In the genomic region with DNA sequence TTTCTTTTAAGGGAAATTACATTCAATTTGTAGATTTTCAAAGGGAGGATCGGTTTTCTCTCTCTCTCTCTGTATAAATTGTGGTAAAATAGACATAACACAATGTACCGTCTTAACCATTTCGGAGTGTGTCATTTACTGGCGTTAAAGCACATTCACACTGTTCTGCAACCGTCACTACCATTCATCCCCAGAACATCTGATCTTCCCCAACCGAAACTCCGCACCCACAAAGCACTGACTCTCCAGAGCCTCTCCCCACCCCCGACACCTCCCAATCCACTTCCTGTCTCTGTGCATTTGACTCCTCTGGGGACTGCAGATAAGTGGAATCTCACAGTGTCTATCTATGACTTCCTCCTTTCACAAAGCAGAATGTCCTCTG, we compare ENCODE assay signal across 8 cellular contexts. TPM values are rescaled to one million over a fixed set of nuclear protein-coding genes. Genes with fewer than 3 reads are reported as not detected.
DNase-seq lines count a peak whose midpoint lies in the region; ATAC-seq and TF ChIP-seq lines count a peak whose summit lies in the region.

No MANE protein-coding gene starts in this region.

- POLR2A ChIA-PET in WTC11 (lab: Charles Lee) = no interaction called here
- POLR2A ChIA-PET in Caco-2 (lab: Charles Lee) = no interaction called here

- peaks cover 5% of the 10 kb centered on the region for H3K9me3 Mint-ChIP-seq in WTC11
- H3K9me3 Mint-ChIP-seq in Caco-2 (ENCODE audit: unreplicated experiment) = no peaks in the 10 kb centered on the region

- TF ChIP-seq CTCF in WTC11 (IDR thresholded peaks at IDR 0.05) (no peak), heart right ventricle (IDR thresholded peaks at IDR 0.05) (no peak), Caco-2 (IDR thresholded peaks at IDR 0.05; ENCODE audit: insufficient read depth in 1 of 2, low read depth in 1 of 2, low read length in 1 of 2, severe bottlenecking in 1 of 2, unreplicated experiment in 1 of 2) (no peak)

- H3K4me1 Mint-ChIP-seq in WTC11 = peaks cover 9% of the 10 kb centered on the region
- peaks cover 11% of the 10 kb centered on the region for H3K4me1 Mint-ChIP-seq in Caco-2 (ENCODE audit: low read depth, unreplicated experiment)

- H3K27ac Mint-ChIP-seq in WTC11 = peak overlapping the region; percentile 86; the same call in 1 of the 2 replicates
- no peak overlapping the region for H3K27ac Mint-ChIP-seq in Caco-2 (ENCODE audit: unreplicated experiment)

- H3K27me3 ChIP-seq in HUES6 (ENCODE audit: control insufficient read depth, insufficient read depth, low read length) = no peaks in the 10 kb centered on the region
- no peaks in the 10 kb centered on the region for H3K27me3 ChIP-seq in heart right ventricle
- no peaks in the 10 kb centered on the region for H3K27me3 ChIP-seq in Caco-2 (replicated peaks; ENCODE audit: control insufficient read depth, insufficient read depth, low read length)

- WGBS in heart right ventricle, 2 donors = 33 to 36% methylated on average over 8 of the region's 8 CpGs

- H3K27me3 Mint-ChIP-seq in WTC11 (ENCODE audit: low read depth) (no peaks in the 10 kb centered on the region; the same call in 1 of the 2 replicates), Caco-2 (ENCODE audit: insufficient read depth, unreplicated experiment) (no peaks in the 10 kb centered on the region)

- H3K36me3 Mint-ChIP-seq in WTC11 = peaks cover 7% of the 10 kb centered on the region
- no peaks in the 10 kb centered on the region for H3K36me3 Mint-ChIP-seq in Caco-2 (ENCODE audit: insufficient read depth, unreplicated experiment)

- ATAC-seq in WTC11 (peak; percentile 47; the same call in 1 of the 2 replicates), heart right ventricle (peak in 7 of 8 donors; percentile 53 to 73 (median 65)), HG02642 (IDR thresholded peaks at IDR 0.05; ENCODE audit: poor library complexity, unreplicated experiment) (no peak), GM19452 (IDR thresholded peaks at IDR 0.05; ENCODE audit: unreplicated experiment) (no peak), GM21526 (IDR thresholded peaks at IDR 0.05; ENCODE audit: low FRiP score, unreplicated experiment) (no peak)

- H3K9me3 ChIP-seq in HUES6 (ENCODE audit: control insufficient read depth, insufficient read depth, low read depth, low read length) = no peaks in the 10 kb centered on the region
- H3K9me3 ChIP-seq in heart right ventricle = no peaks in the 10 kb centered on the region
- H3K9me3 ChIP-seq in Caco-2 = no peaks in the 10 kb centered on the region

- H3K27ac ChIP-seq in HUES6 (ENCODE audit: low read depth, low read length) = peak overlapping the region; percentile 60; the same call in 1 of the 2 replicates
- peak overlapping the region in 8 of 10 donors; percentile 3 to 82 (median 46) for H3K27ac ChIP-seq in heart right ventricle

- intact Hi-C loops in heart right ventricle (cut with DNase I) = no loop called here
- intact Hi-C loops in Caco-2 (cut with micrococcal nuclease; ENCODE audit: unreplicated experiment) = no loop called here

- CTCF ChIA-PET in WTC11 (lab: Charles Lee) = no interaction called here
- CTCF ChIA-PET in Caco-2 (lab: Charles Lee) = no interaction called here

- peaks cover 8% of the 10 kb centered on the region; the same call in 1 of the 2 replicates for H3K4me1 ChIP-seq in HUES6 (ENCODE audit: control insufficient read depth, insufficient read depth, low read length)
- H3K4me1 ChIP-seq in heart right ventricle = peaks cover 4 to 51% (median 32%) of the 10 kb centered on the region in 9 donors
- peaks cover 2% of the 10 kb centered on the region for H3K4me1 ChIP-seq in Caco-2

- H3K4me3 Mint-ChIP-seq in WTC11 (no peak overlapping the region), Caco-2 (ENCODE audit: unreplicated experiment) (no peak overlapping the region)

- no peak for DNase-seq in WTC11 (ENCODE audit: low spot score)
- peak in 1 of 2 donors; percentile 48 for DNase-seq in heart right ventricle
- peak; percentile 22 to 25 for DNase-seq in stimulated activated CD8-positive, alpha-beta memory T cell treated with anti-CD3 and anti-CD28 coated beads, Interleukin-7, amount 100 ng/mL, for 4 hours (ENCODE audit: low read depth in 2 of 2)
- DNase-seq in Caco-2 = no peak

- H3K9ac ChIP-seq in HUES6 (ENCODE audit: low read length) = no peak overlapping the region

- H3K4me3 ChIP-seq in HUES6 (ENCODE audit: low read depth, low read length) (no peak overlapping the region), heart right ventricle (no peak overlapping the region), Caco-2 (ENCODE audit: low read depth, low read length) (no peak overlapping the region)

- no TSS peak for BruUV-seq in Caco-2 (replicated peaks; lab: Mats Ljungman, UMichigan)

- H3K36me3 ChIP-seq in HUES6 (ENCODE audit: control insufficient read depth, insufficient read depth, low read length) (no peaks in the 10 kb centered on the region), heart right ventricle (no peaks in the 10 kb centered on the region), Caco-2 (ENCODE audit: control insufficient read depth, insufficient read depth, low read length) (peaks cover 1% of the 10 kb centered on the region; the same call in 1 of the 2 replicates)

TF ChIP-seq in WTC11, 78 proteins besides CTCF, POLR2A, EP300 and RAD21:
- no peak for TF ChIP-seq CREB1 (CRISPR knock-in tag; IDR thresholded peaks at IDR 0.05)
- no peak for TF ChIP-seq JUN (CRISPR knock-in tag; IDR thresholded peaks at IDR 0.05)
- no peak for TF ChIP-seq IRF2 (CRISPR knock-in tag; IDR thresholded peaks at IDR 0.05; ENCODE audit: borderline replicate concordance, low read depth)
- TF ChIP-seq PRRX2 (CRISPR knock-in tag; IDR thresholded peaks at IDR 0.05) = no peak
- no peak for TF ChIP-seq NFE2L1 (CRISPR knock-in tag; IDR thresholded peaks at IDR 0.05)
- TF ChIP-seq, protein P1, sequence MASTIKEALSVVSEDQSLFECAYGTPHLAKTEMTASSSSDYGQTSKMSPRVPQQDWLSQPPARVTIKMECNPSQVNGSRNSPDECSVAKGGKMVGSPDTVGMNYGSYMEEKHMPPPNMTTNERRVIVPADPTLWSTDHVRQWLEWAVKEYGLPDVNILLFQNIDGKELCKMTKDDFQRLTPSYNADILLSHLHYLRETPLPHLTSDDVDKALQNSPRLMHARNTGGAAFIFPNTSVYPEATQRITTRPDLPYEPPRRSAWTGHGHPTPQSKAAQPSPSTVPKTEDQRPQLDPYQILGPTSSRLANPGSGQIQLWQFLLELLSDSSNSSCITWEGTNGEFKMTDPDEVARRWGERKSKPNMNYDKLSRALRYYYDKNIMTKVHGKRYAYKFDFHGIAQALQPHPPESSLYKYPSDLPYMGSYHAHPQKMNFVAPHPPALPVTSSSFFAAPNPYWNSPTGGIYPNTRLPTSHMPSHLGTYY (CRISPR knock-in tag; IDR thresholded peaks at IDR 0.05) = no peak
- no peak for TF ChIP-seq TEAD4 (CRISPR knock-in tag; IDR thresholded peaks at IDR 0.05)
- no peak for TF ChIP-seq NR1H2 (CRISPR knock-in tag; IDR thresholded peaks at IDR 0.05)
- TF ChIP-seq ZNF416 (CRISPR knock-in tag; IDR thresholded peaks at IDR 0.05) = no peak
- no peak for TF ChIP-seq EMX1 (CRISPR knock-in tag; IDR thresholded peaks at IDR 0.05)
- TF ChIP-seq, protein P2, sequence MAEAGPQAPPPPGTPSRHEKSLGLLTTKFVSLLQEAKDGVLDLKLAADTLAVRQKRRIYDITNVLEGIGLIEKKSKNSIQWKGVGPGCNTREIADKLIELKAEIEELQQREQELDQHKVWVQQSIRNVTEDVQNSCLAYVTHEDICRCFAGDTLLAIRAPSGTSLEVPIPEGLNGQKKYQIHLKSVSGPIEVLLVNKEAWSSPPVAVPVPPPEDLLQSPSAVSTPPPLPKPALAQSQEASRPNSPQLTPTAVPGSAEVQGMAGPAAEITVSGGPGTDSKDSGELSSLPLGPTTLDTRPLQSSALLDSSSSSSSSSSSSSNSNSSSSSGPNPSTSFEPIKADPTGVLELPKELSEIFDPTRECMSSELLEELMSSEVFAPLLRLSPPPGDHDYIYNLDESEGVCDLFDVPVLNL (CRISPR knock-in tag; IDR thresholded peaks at IDR 0.05; ENCODE audit: borderline replicate concordance, low read depth) = no peak
- no peak for TF ChIP-seq JAZF1 (CRISPR knock-in tag; IDR thresholded peaks at IDR 0.05)
- TF ChIP-seq, protein P3, sequence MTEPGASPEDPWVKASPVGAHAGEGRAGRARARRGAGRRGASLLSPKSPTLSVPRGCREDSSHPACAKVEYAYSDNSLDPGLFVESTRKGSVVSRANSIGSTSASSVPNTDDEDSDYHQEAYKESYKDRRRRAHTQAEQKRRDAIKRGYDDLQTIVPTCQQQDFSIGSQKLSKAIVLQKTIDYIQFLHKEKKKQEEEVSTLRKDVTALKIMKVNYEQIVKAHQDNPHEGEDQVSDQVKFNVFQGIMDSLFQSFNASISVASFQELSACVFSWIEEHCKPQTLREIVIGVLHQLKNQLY (CRISPR knock-in tag; IDR thresholded peaks at IDR 0.05) = no peak
- TF ChIP-seq ATF1 (CRISPR knock-in tag; IDR thresholded peaks at IDR 0.05) = no peak
- no peak for TF ChIP-seq SMAD4 (CRISPR knock-in tag; IDR thresholded peaks at IDR 0.05)

RNA-seq across cellular contexts. Expression of a gene that starts 15.9 kb away (rescaled TPM):
- total RNA-seq in WTC11 (2021) (32.8 to 41.0 TPM (median 33.1 TPM) in 3 replicates), heart right ventricle (100 to 1,000 TPM in 3 of 10 donors, 10 to 100 TPM in 7; 53.9 to 143 (median 71.0) TPM), Caco-2 (2022) (20.8 and 23.4 TPM in 2 replicates)
- 10 to 100 TPM; 29.3 to 33.3 TPM for polyA plus RNA-seq in heart right ventricle

Comparison
In these comparisons a context has a peak if more than half of its experiments do, and no peak if none do; other contexts are left out.
1. ATAC-seq: peak in WTC11 (single experiment) and heart right ventricle (7 of 8); none in HG02642 (single experiment), GM19452 (single experiment) and GM21526 (single experiment).
2. DNase-seq: peak in stimulated activated CD8-positive, alpha-beta memory T cell treated with anti-CD3 and anti-CD28 coated beads, Interleukin-7, amount 100 ng/mL, for 4 hours (2 of 2); none in WTC11 (single experiment) and Caco-2 (0 of 2).